In genomic region chr12:122051231-122051876, GRCh38 we compare ENCODE assay signal across 13 cellular contexts. TPM values are rescaled to one million over a fixed set of nuclear protein-coding genes. Genes with fewer than 3 reads are reported as not detected.
DNase-seq lines count a peak whose midpoint lies in the region; ATAC-seq and TF ChIP-seq lines count a peak whose summit lies in the region.
"Had no signal": no experiment of that assay in that cellular context is flagged by ENCODE, and none has a peak within 500 bp of the region (broad histone marks: within the 10 kb centered on the region; RNA-seq: fewer than 3 reads in every experiment).

No MANE protein-coding gene starts in this region.

- DNase-seq in ascending aorta (ENCODE audit: low spot score in 2 of 2) (no peak), fibroblast of peridontal ligament (ENCODE audit: extremely low read depth) (peak; percentile 79), lung microvascular endothelial cell (ENCODE audit: low read depth in 2 of 2) (peak; percentile 75 to 81), transverse colon (no peak), GM19238 (ENCODE audit: insufficient read length, low spot score) (no peak), SW 1271 (lab: John Stamatoyannopoulos, UW) (no peak)
- DNase-seq: activated naive CD4-positive, alpha-beta T cell treated with anti-CD3 and anti-CD28 coated beads, Interleukin-2, amount 10 ng/mL, durations not matched to agents 7 days and 5 days; NCI-H1092; NCI-H510A treated with DMSO at 0.1 percent for 48 hours had no signal

- H3K27me3 ChIP-seq in ascending aorta (no peaks in the 10 kb centered on the region), transverse colon (no peaks in the 10 kb centered on the region)
- H3K27me3 ChIP-seq: hepatocyte, thyroid gland had no signal

- no peak for TF ChIP-seq CTCF in ascending aorta (IDR thresholded peaks at IDR 0.05)
- TF ChIP-seq CTCF in transverse colon (IDR thresholded peaks at IDR 0.05) = no peak

- peaks cover 0 to 5% of the 10 kb centered on the region in 2 donors for H3K4me1 ChIP-seq in ascending aorta
- H3K4me1 ChIP-seq in transverse colon = peaks cover 12 to 31% (median 16%) of the 10 kb centered on the region in 4 donors

- no peak for ATAC-seq in GM21360 (IDR thresholded peaks at IDR 0.05; ENCODE audit: unreplicated experiment)
- no peak for ATAC-seq in GM18511 (IDR thresholded peaks at IDR 0.05; ENCODE audit: unreplicated experiment)

- no peak for TF ChIP-seq EP300 in transverse colon (IDR thresholded peaks at IDR 0.05; ENCODE audit: low read depth)

- intact Hi-C loops in ascending aorta (cut with DNase I) (loop anchor here (1.0 kb wide), 1 partner anchor 133 kb away; the partner anchor contains the start of gene CFAP251), transverse colon (cut with DNase I; ENCODE audit: low total_unique reads) (no loop called here)

- in situ Hi-C loops in transverse colon (cut with MboI; ENCODE audit: low pct_ligation_motif_present in 1 of 4, low pct_unique_long_range_greater_than_20kb in 1 of 4, low sequenced_read_pairs in 3 of 4) = loop anchor here in 3 of 4 donors (5.0 to 10.0 kb wide), 3 partner anchors 73 to 143 kb away; no protein-coding TSS in a partner anchor

- 38 to 50% methylated on average over 1 to 13 of the region's 14 CpGs for WGBS in transverse colon (ENCODE audit: low coverage in 1 of 2), 2 donors

- H3K27ac ChIP-seq in ascending aorta = peak overlapping the region; percentile 70 to 78
- peak overlapping the region; percentile 44 to 75 (median 65) for H3K27ac ChIP-seq in transverse colon
- H3K27ac ChIP-seq: hepatocyte had no signal

- TF ChIP-seq POLR2A in transverse colon (IDR thresholded peaks at IDR 0.05) = no peak

- H3K9me3 ChIP-seq in ascending aorta = no peaks in the 10 kb centered on the region
- H3K9me3 ChIP-seq in transverse colon = no peaks in the 10 kb centered on the region
- H3K9me3 ChIP-seq: thyroid gland had no signal

- H3K4me3 ChIP-seq in ascending aorta (no peak overlapping the region), transverse colon (no peak overlapping the region)
- H3K4me3 ChIP-seq: hepatocyte, thyroid gland had no signal

- H3K36me3 ChIP-seq in ascending aorta (peaks cover 2 to 19% of the 10 kb centered on the region in 2 donors), transverse colon (no peaks in the 10 kb centered on the region)
- H3K36me3 ChIP-seq: thyroid gland had no signal

RNA-seq across cellular contexts. Expression of gene MLXIP, which starts 27.2 kb away (rescaled TPM):
- total RNA-seq in ascending aorta = 62.3 TPM
- 15.7 and 20.0 TPM in 2 replicates for total RNA-seq in lung microvascular endothelial cell
- total RNA-seq in transverse colon = 100 to 1,000 TPM in 3 of 4 donors, 10 to 100 TPM in 1; 99.5 to 302 (median 151) TPM

RNA-seq across cellular contexts. Expression of gene BCL7A, which starts 29.7 kb away (rescaled TPM):
- total RNA-seq in ascending aorta = 3.2 TPM
- total RNA-seq in lung microvascular endothelial cell = 5.4 and 6.3 TPM in 2 replicates
- 1 to 10 TPM in 3 of 4 donors, under 1 TPM in 1; 0.75 to 6.8 (median 6.3) TPM for total RNA-seq in transverse colon

Comparison
In these comparisons a context has a peak if more than half of its experiments do, and no peak if none do; other contexts are left out.
1. DNase-seq: peak in fibroblast of peridontal ligament (single experiment) and lung microvascular endothelial cell (2 of 2); none in ascending aorta (0 of 2), transverse colon (single experiment), GM19238 (single experiment) and SW 1271 (0 of 2).